ENCODE assay signal across 8 cellular contexts in genomic region chr1:55216078-55216477, GRCh38. TPM values are rescaled to one million over a fixed set of nuclear protein-coding genes. Genes with fewer than 3 reads are reported as not detected.
A peak's percentile ranks its signal among the peaks of the same experiment; 100 is the strongest.
DNase-seq lines count a peak whose midpoint lies in the region; ATAC-seq and TF ChIP-seq lines count a peak whose summit lies in the region.

No MANE protein-coding gene starts in this region.

- no peaks in the 10 kb centered on the region for H3K27me3 ChIP-seq in esophagus squamous epithelium

- H3K4me3 ChIP-seq in GM12865 (ENCODE audit: low read depth, low read length) (peak overlapping the region; percentile 99), esophagus squamous epithelium (peak overlapping the region; percentile 69 to 96 (median 86)), retinal pigment epithelial cell (ENCODE audit: low read length) (peak overlapping the region; percentile 81)

- POLR2A ChIA-PET in RWPE1 (lab: Yijun Ruan, JAX; ENCODE audit: low non-redundant PET), result no interaction called here

- no peak for TF ChIP-seq POLR2A in esophagus squamous epithelium (IDR thresholded peaks at IDR 0.05)

- H3K4me1 ChIP-seq in esophagus squamous epithelium, result peaks cover 11 to 49% (median 21%) of the 10 kb centered on the region in 3 donors

- H3K9me3 ChIP-seq in esophagus squamous epithelium, result no peaks in the 10 kb centered on the region

- DNase-seq in GM12865 (ENCODE audit: low read depth) (no peak), RWPE1 (ENCODE audit: low spot score) (no peak), esophagus squamous epithelium (lab: John Stamatoyannopoulos, UW) (no peak), retinal pigment epithelial cell (ENCODE audit: low read depth) (no peak), activated gamma-delta T cell treated with Interleukin-2 at 50 U/mL for 16 hours (no peak), NCI-H524 treated with DMSO at 0.1 percent for 48 hours (lab: John Stamatoyannopoulos, UW) (no peak)

- intact Hi-C loops in esophagus squamous epithelium (cut with DNase I), result no loop called here

- TF ChIP-seq CTCF in GM12865 (IDR thresholded peaks at IDR 0.05; ENCODE audit: insufficient read depth, low read depth, low read length, missing control alignments) (no peak), RWPE1 (conservative IDR thresholded peaks at IDR 0.05; ENCODE audit: low read depth) (no peak), esophagus squamous epithelium (IDR thresholded peaks at IDR 0.05) (no peak), retinal pigment epithelial cell (conservative IDR thresholded peaks at IDR 0.05; ENCODE audit: low read depth, low read length) (no peak)

- peak overlapping the region; percentile 90 for H3K27ac ChIP-seq in RWPE1
- peak overlapping the region; percentile 93 to 98 (median 95) for H3K27ac ChIP-seq in esophagus squamous epithelium

- ATAC-seq in HG03354 (IDR thresholded peaks at IDR 0.05; ENCODE audit: poor library complexity, severe bottlenecking, unreplicated experiment) (no peak), GM19452 (IDR thresholded peaks at IDR 0.05; ENCODE audit: unreplicated experiment) (no peak)

- WGBS in esophagus squamous epithelium, 2 donors, result 36 to 37% methylated on average over 10 of the region's 10 CpGs

- no peaks in the 10 kb centered on the region for H3K36me3 ChIP-seq in esophagus squamous epithelium

- CTCF ChIA-PET in RWPE1 (lab: Yijun Ruan, JAX), result no interaction called here

RNA-seq across cellular contexts. Expression of gene USP24, which starts 0.9 kb away (rescaled TPM):
- 10 to 100 TPM; 21.8 to 47.1 (median 28.1) TPM for total RNA-seq in esophagus squamous epithelium
